Comparison of ENCODE assay signal across 32 cellular contexts in genomic region chr2:223604231-223604630, GRCh38. TPM values are rescaled to one million over a fixed set of nuclear protein-coding genes. Genes with fewer than 3 reads are reported as not detected.
"Had no signal": no experiment of that assay in that cellular context is flagged by ENCODE, and none has a peak within 500 bp of the region (broad histone marks: within the 10 kb centered on the region; RNA-seq: fewer than 3 reads in every experiment).

No MANE protein-coding gene starts in this region.

- H3K9me3 Mint-ChIP-seq: mesothelial cell of epicardium; naive B cell; natural killer cell treated with Interleukin-12 subunit alpha and Interleukin-12 subunit beta and Interleukin-15 and Interleukin-18, amount 100 ng/mL, for 72 hours; stimulated activated naive B cell treated with anti-CD40 and anti-IgM and Interleukin-4, amounts not matched to agents 10 μg/mL and 1 μg/mL and 100 μg/mL, for 72 hours had no signal

- H3K27ac ChIP-seq: left lung, lower lobe of right lung, ovary, prostate gland, skin epidermis, stomach, testis, thyroid gland, transverse colon, upper lobe of left lung, vagina had no signal

- DNase-seq: hypothalamus; immature natural killer cell; kidney; left colon; left lung; lower lobe of right lung; mammary epithelial cell; mesenchymal stem cell; naive B cell; ovary; posterior cingulate gyrus; retina; right cardiac atrium; stimulated activated CD4-positive, alpha-beta T cell treated with anti-CD3 and anti-CD28 coated beads, Interleukin-12 subunit alpha, Interleukin-12 subunit beta, amount 100 ng/mL, for 4 hours; stimulated activated CD4-positive, alpha-beta T cell treated with anti-CD3 and anti-CD28 coated beads, Interleukin-15, amount 100 ng/mL, for 24 hours; stimulated activated CD4-positive, alpha-beta T cell treated with anti-CD3 and anti-CD28 coated beads, Interleukin-2, amount 100 ng/mL, for 24 hours; stimulated activated CD4-positive, alpha-beta T cell treated with anti-CD3 and anti-CD28 coated beads, Interleukin-4, amount 100 ng/mL, for 1 hour; stimulated activated naive B cell treated with anti-CD40 and anti-IgM and Interleukin-4, amounts not matched to agents 10 μg/mL and 1 μg/mL and 100 μg/mL, for 72 hours; stimulated activated naive CD8-positive, alpha-beta T cell treated with anti-CD3 and anti-CD28 coated beads, Interleukin-15, Interleukin-2, amounts not matched to agents 100 U/mL and 50 U/mL, for 24 hours; stomach; testis; thyroid gland; transverse colon; upper lobe of left lung had no signal

- H3K36me3 ChIP-seq: left lung, lower lobe of right lung, ovary, prostate gland, stomach, thyroid gland, transverse colon, upper lobe of left lung, vagina had no signal

- H3K27ac Mint-ChIP-seq: immature natural killer cell; mesothelial cell of epicardium; naive B cell; natural killer cell treated with Interleukin-12 subunit alpha and Interleukin-12 subunit beta and Interleukin-15 and Interleukin-18, amount 100 ng/mL, for 72 hours; stimulated activated naive B cell treated with anti-CD40 and anti-IgM and Interleukin-4, amounts not matched to agents 10 μg/mL and 1 μg/mL and 100 μg/mL, for 72 hours had no signal

- H3K4me3 Mint-ChIP-seq: immature natural killer cell; mesothelial cell of epicardium; naive B cell; natural killer cell treated with Interleukin-12 subunit alpha and Interleukin-12 subunit beta and Interleukin-15 and Interleukin-18, amount 100 ng/mL, for 72 hours; stimulated activated naive B cell treated with anti-CD40 and anti-IgM and Interleukin-4, amounts not matched to agents 10 μg/mL and 1 μg/mL and 100 μg/mL, for 72 hours had no signal

- H3K27me3 ChIP-seq: ovary, stomach, testis, thyroid gland, transverse colon, upper lobe of left lung, vagina had no signal

- H3K4me1 Mint-ChIP-seq: immature natural killer cell; stimulated activated naive B cell treated with anti-CD40 and anti-IgM and Interleukin-4, amounts not matched to agents 10 μg/mL and 1 μg/mL and 100 μg/mL, for 72 hours had no signal

- H3K9me3 ChIP-seq: left lung, lower lobe of right lung, ovary, prostate gland, stomach, testis, thyroid gland, transverse colon, upper lobe of left lung, vagina had no signal

- ATAC-seq: left colon; left lung; lower lobe of right lung; natural killer cell treated with Interleukin-12 subunit alpha and Interleukin-12 subunit beta and Interleukin-15 and Interleukin-18, amount 100 ng/mL, for 72 hours; right cardiac atrium; sciatic nerve; stimulated activated naive B cell treated with anti-CD40 and anti-IgM and Interleukin-4, amounts not matched to agents 10 μg/mL and 1 μg/mL and 100 μg/mL, for 72 hours; stimulated activated naive CD8-positive, alpha-beta T cell treated with anti-CD3 and anti-CD28 coated beads, Interleukin-15, Interleukin-2, amounts not matched to agents 100 U/mL and 50 U/mL, for 24 hours had no signal

- FAIRE-seq: islet of Langerhans, kidney had no signal

- H3K4me3 ChIP-seq: left lung, lower lobe of right lung, ovary, prostate gland, skin epidermis, stomach, testis, thyroid gland, transverse colon, upper lobe of left lung, vagina had no signal

- H3K4me1 ChIP-seq: lower lobe of right lung, prostate gland, testis, thyroid gland, vagina had no signal

- H3K36me3 Mint-ChIP-seq: immature natural killer cell; mesothelial cell of epicardium; naive B cell; natural killer cell treated with Interleukin-12 subunit alpha and Interleukin-12 subunit beta and Interleukin-15 and Interleukin-18, amount 100 ng/mL, for 72 hours; stimulated activated naive B cell treated with anti-CD40 and anti-IgM and Interleukin-4, amounts not matched to agents 10 μg/mL and 1 μg/mL and 100 μg/mL, for 72 hours had no signal

RNA-seq across cellular contexts. Expression of gene SCG2, which starts 2.1 kb away (rescaled TPM):
- total RNA-seq: liver, mammary epithelial cell had no signal
- polyA plus RNA-seq: immature natural killer cell, liver had no signal
